In the genomic region with DNA sequence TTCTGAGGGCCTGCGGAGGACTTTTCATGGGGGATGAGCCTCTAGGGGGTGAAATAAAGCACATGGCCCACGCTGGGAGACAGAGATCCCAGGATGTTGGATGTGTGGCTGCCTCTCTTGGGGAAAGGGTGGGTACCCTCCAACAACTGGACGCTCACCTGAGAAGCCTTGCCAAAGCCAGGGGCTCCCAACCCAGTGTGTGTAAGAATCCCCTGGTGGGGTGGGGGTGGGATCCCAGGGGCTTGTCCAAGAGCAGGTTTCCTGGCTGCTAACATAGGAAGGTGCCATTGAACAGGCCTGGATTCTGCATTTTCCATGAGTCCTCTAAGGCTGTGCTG, we compare ENCODE assay signal across 12 cellular contexts. TPM values are rescaled to one million over a fixed set of nuclear protein-coding genes. Genes with fewer than 3 reads are reported as not detected.
DNase-seq lines count a peak whose midpoint lies in the region; ATAC-seq, FAIRE-seq and TF ChIP-seq lines count a peak whose summit lies in the region.
"Had no signal": no experiment of that assay in that cellular context is flagged by ENCODE, and none has a peak within 500 bp of the region (broad histone marks: within the 10 kb centered on the region; RNA-seq: fewer than 3 reads in every experiment).

No MANE protein-coding gene starts in this region.

- 85% methylated on average over 3 of the region's 3 CpGs for WGBS in liver
- WGBS in HepG2 (ENCODE audit: low lambda C conversion rate), result 27% methylated on average over 3 of the region's 3 CpGs

- no peak for FAIRE-seq in HepG2 (lab: Jason Lieb, UNC)
- FAIRE-seq: endothelial cell of umbilical vein had no signal

- H3K9me3 Mint-ChIP-seq in activated CD8-positive, alpha-beta T cell treated with anti-CD3 and anti-CD28 coated beads for 36 hours, result no peaks in the 10 kb centered on the region
- H3K9me3 Mint-ChIP-seq: GM23338 had no signal

- in situ Hi-C loops in HepG2 (cut with HindIII; ENCODE audit: extremely low pct_ligation_motif_present, low pct_unique_long_range_greater_than_20kb), result no loop called here

- TF ChIP-seq CTCF in liver (IDR thresholded peaks at IDR 0.05; ENCODE audit: low read depth, low read length, missing input control) (no peak), HepG2 (CRISPR knock-in tag; IDR thresholded peaks at IDR 0.05) (no peak), vagina (IDR thresholded peaks at IDR 0.05) (no peak)
- TF ChIP-seq CTCF in activated CD8-positive, alpha-beta T cell treated with anti-CD3 and anti-CD28 coated beads for 36 hours (IDR thresholded peaks at IDR 0.05), result no peak

- H3K27me3 Mint-ChIP-seq in activated CD8-positive, alpha-beta T cell treated with anti-CD3 and anti-CD28 coated beads for 36 hours, result no peaks in the 10 kb centered on the region

- peak overlapping the region in 1 of 2 donors; percentile 31 for H3K27ac ChIP-seq in liver (ENCODE audit: low read depth in 1 of 2, low read length in 2 of 2)
- no peak overlapping the region for H3K27ac ChIP-seq in HepG2 (ENCODE audit: extremely low read length, insufficient read depth, low read length)
- H3K27ac ChIP-seq in vagina, result peak overlapping the region; percentile 5

- CTCF ChIA-PET in HepG2 (lab: Yijun Ruan, JAX; ENCODE audit: low intra/inter-chr PET ratio, low total read pairs), result no interaction called here
- CTCF ChIA-PET in activated CD8-positive, alpha-beta T cell treated with anti-CD3 and anti-CD28 coated beads for 36 hours (lab: Charles Lee), result interaction anchor here (1.1 to 9.7 kb wide), 7 partner anchors 9 to 126 kb away, joined by 3 to 168 read pairs (median 17); partner anchors contain the start of gene CYLD

- H3K4me3 Mint-ChIP-seq in activated CD8-positive, alpha-beta T cell treated with anti-CD3 and anti-CD28 coated beads for 36 hours, result peak overlapping the region; percentile 78
- H3K4me3 Mint-ChIP-seq: GM23338 had no signal

- H3K4me1 ChIP-seq in liver (ENCODE audit: control insufficient read depth in 4 of 4, insufficient read depth in 4 of 4, low read length in 3 of 4) (no peaks in the 10 kb centered on the region), HepG2 (ENCODE audit: insufficient read depth, low read length) (peaks cover 10% of the 10 kb centered on the region), mononuclear cell (ENCODE audit: insufficient read depth, low read length) (peaks cover 83% of the 10 kb centered on the region), vagina (no peaks in the 10 kb centered on the region)

- H3K9me3 ChIP-seq in liver (ENCODE audit: control insufficient read depth in 4 of 4, low read length in 3 of 4) (no peaks in the 10 kb centered on the region), HepG2 (ENCODE audit: low read length) (no peaks in the 10 kb centered on the region), mononuclear cell (ENCODE audit: low read depth, low read length) (no peaks in the 10 kb centered on the region), vagina (no peaks in the 10 kb centered on the region)

- H3K27me3 ChIP-seq in liver (ENCODE audit: control insufficient read depth in 4 of 4, insufficient read depth in 4 of 4, low read length in 3 of 4) (no peaks in the 10 kb centered on the region), HepG2 (ENCODE audit: control insufficient read depth in 1 of 2, insufficient read depth in 2 of 2, low read length in 2 of 2) (peaks cover 0 to 10% of the 10 kb centered on the region in 2 experiments; a peak in 4 of 5 replicates), mononuclear cell (ENCODE audit: insufficient read depth, low read length) (no peaks in the 10 kb centered on the region), vagina (no peaks in the 10 kb centered on the region)

- no peaks in the 10 kb centered on the region for H3K79me2 ChIP-seq in HepG2 (ENCODE audit: insufficient read depth, low read length)

- H3K4me3 ChIP-seq in liver (ENCODE audit: low read depth in 1 of 3, low read length in 3 of 3), result peak overlapping the region in 1 of 3 donors; percentile 21
- H3K4me3 ChIP-seq in HepG2 (replicated peaks in 1 of 3; ENCODE audit: insufficient read depth in 1 of 3, low read depth in 2 of 3, low read length in 3 of 3), result no peak overlapping the region
- peak overlapping the region; percentile 77 for H3K4me3 ChIP-seq in mononuclear cell (ENCODE audit: low read length)
- peak overlapping the region; percentile 6 to 24 for H3K4me3 ChIP-seq in vagina
- H3K4me3 ChIP-seq: GM23338 had no signal

- intact Hi-C loops in HepG2 (cut with micrococcal nuclease; ENCODE audit: unreplicated experiment) (no loop called here), vagina (cut with DNase I) (no loop called here)
- intact Hi-C loops in activated CD8-positive, alpha-beta T cell treated with anti-CD3 and anti-CD28 coated beads for 36 hours (cut with micrococcal nuclease), result loop anchor here (5.0 kb wide), 1 partner anchor 67 kb away; no protein-coding TSS in a partner anchor

- peaks cover 75% of the 10 kb centered on the region for H3K4me1 Mint-ChIP-seq in activated CD8-positive, alpha-beta T cell treated with anti-CD3 and anti-CD28 coated beads for 36 hours (ENCODE audit: low read depth)
- H3K4me1 Mint-ChIP-seq: GM23338 had no signal

- TF ChIP-seq RAD21 in liver (IDR thresholded peaks at IDR 0.05) (no peak), HepG2 (CRISPR knock-in tag; IDR thresholded peaks at IDR 0.05) (no peak)

- TF ChIP-seq EP300 in HepG2 (IDR thresholded peaks at IDR 0.05; ENCODE audit: low read depth in 2 of 2, low read length in 2 of 2), result no peak
- TF ChIP-seq EP300 in HepG2 (CRISPR knock-in tag; IDR thresholded peaks at IDR 0.05; ENCODE audit: borderline replicate concordance), result no peak

- no peak overlapping the region for H3K4me2 ChIP-seq in HepG2 (ENCODE audit: low read depth, low read length)
- H3K4me2 ChIP-seq: GM23338 had no signal

- H3K36me3 ChIP-seq in liver (ENCODE audit: control insufficient read depth in 4 of 4, insufficient read depth in 3 of 4, low read depth in 1 of 4, low read length in 3 of 4) (no peaks in the 10 kb centered on the region), HepG2 (replicated peaks in 1 of 2; ENCODE audit: control insufficient read depth in 1 of 2, insufficient read depth in 2 of 2, low read length in 2 of 2) (no peaks in the 10 kb centered on the region), vagina (no peaks in the 10 kb centered on the region)

- H4K20me1 ChIP-seq in HepG2 (ENCODE audit: insufficient read depth, low read length), result no peaks in the 10 kb centered on the region

- TF ChIP-seq POLR2A in HepG2 (IDR thresholded peaks at IDR 0.05; ENCODE audit: insufficient read depth in 1 of 2, low read depth in 2 of 2, low read length in 2 of 2) (no peak), vagina (IDR thresholded peaks at IDR 0.05) (no peak)

- no TSS peak for BruUV-seq in HepG2 (replicated peaks; lab: Mats Ljungman, UMichigan)

- H2AFZ ChIP-seq in HepG2 (ENCODE audit: low read length), result no peak overlapping the region
- H2AFZ ChIP-seq: GM23338 had no signal

- peak overlapping the region; percentile 93 for H3K27ac Mint-ChIP-seq in activated CD8-positive, alpha-beta T cell treated with anti-CD3 and anti-CD28 coated beads for 36 hours
- H3K27ac Mint-ChIP-seq: GM23338 had no signal

- no peak for ATAC-seq in HepG2
- ATAC-seq in activated CD8-positive, alpha-beta T cell treated with anti-CD3 and anti-CD28 coated beads for 36 hours, result no peak
- no peak for ATAC-seq in HG02852 (IDR thresholded peaks at IDR 0.05; ENCODE audit: unreplicated experiment)
- no peak for ATAC-seq in GM21786 (IDR thresholded peaks at IDR 0.05; ENCODE audit: unreplicated experiment)
- ATAC-seq: GM23338 had no signal

- DNase-seq in HepG2 (ENCODE audit: low spot score) (no peak), vagina (ENCODE audit: extremely low spot score in 2 of 2) (no peak), AG20443 (ENCODE audit: low spot score) (no peak)
- DNase-seq in activated CD8-positive, alpha-beta T cell treated with anti-CD3 and anti-CD28 coated beads for 36 hours, result no peak
- DNase-seq: NCI-H1092, NCI-H510A treated with DMSO at 0.1 percent for 48 hours had no signal

- peaks cover 39% of the 10 kb centered on the region for H3K36me3 Mint-ChIP-seq in activated CD8-positive, alpha-beta T cell treated with anti-CD3 and anti-CD28 coated beads for 36 hours (ENCODE audit: low read depth)

- POLR2A ChIA-PET in HepG2 (lab: Yijun Ruan, JAX), result no interaction called here
- POLR2A ChIA-PET in activated CD8-positive, alpha-beta T cell treated with anti-CD3 and anti-CD28 coated beads for 36 hours (lab: Charles Lee), result interaction anchor here (1.3 to 5.1 kb wide), 5 partner anchors 12 to 64 kb away, joined by 3 to 59 read pairs (median 7); no protein-coding TSS in a partner anchor

- H3K9ac ChIP-seq in liver (ENCODE audit: low read depth in 1 of 2, low read length in 2 of 2), result peak overlapping the region; percentile 22 to 27
- no peak overlapping the region for H3K9ac ChIP-seq in HepG2 (ENCODE audit: insufficient read depth, low read depth, low read length)

RNA-seq across cellular contexts. Expression of gene SNX20, which starts 0.6 kb away (rescaled TPM):
- 1 to 10 TPM; 1.3 to 3.5 TPM for total RNA-seq in liver
- polyA plus RNA-seq in liver, result under 1 TPM; 0.40 to 0.70 TPM
- not detected in 2 replicates for total RNA-seq in HepG2 (2016; rRNA removed; fragmentation: Illumina TruSeq; extraction: Trizol)
- total RNA-seq in HepG2 (2016; cell fraction: cytosol; rRNA removed; fragmentation: Illumina TruSeq; extraction: Trizol; ENCODE audit: low read depth), result not detected in 2 replicates
- total RNA-seq in HepG2 (2016; cell fraction: insoluble cytoplasmic fraction; rRNA removed; fragmentation: Illumina TruSeq; extraction: Trizol), result not detected in 2 replicates
- total RNA-seq in HepG2 (2016; cell fraction: membrane; rRNA removed; fragmentation: Illumina TruSeq; extraction: Trizol), result not detected in 2 replicates
- not detected in 2 replicates for total RNA-seq in HepG2 (2016; cell fraction: nucleus; rRNA removed; fragmentation: Illumina TruSeq; extraction: Trizol)
- polyA plus RNA-seq in HepG2 (2011; rRNA removed), result not detected in 2 replicates
- polyA plus RNA-seq in HepG2 (2011; cell fraction: cytosol; rRNA removed), result not detected in 2 replicates
- not detected in 2 replicates for polyA plus RNA-seq in HepG2 (2011; cell fraction: nucleus; rRNA removed)
- polyA plus RNA-seq in HepG2 (2012), result 0.04 TPM in 1 of 2 replicates, not detected in the other
- not detected in 2 replicates for polyA plus RNA-seq in HepG2 (2016; cell fraction: cytosol; fragmentation: Illumina TruSeq; extraction: Trizol; ENCODE audit: low read depth)
- not detected in 2 replicates for polyA plus RNA-seq in HepG2 (2016; cell fraction: insoluble cytoplasmic fraction; fragmentation: Illumina TruSeq; extraction: Trizol; ENCODE audit: low read depth)
- polyA plus RNA-seq in HepG2 (2016; cell fraction: membrane; fragmentation: Illumina TruSeq; extraction: Trizol; ENCODE audit: low read depth), result not detected in 2 replicates
- not detected in 2 replicates for polyA plus RNA-seq in HepG2 (2016; cell fraction: nucleus; fragmentation: Illumina TruSeq; extraction: Trizol; ENCODE audit: insufficient read depth, low read depth)
- polyA minus RNA-seq in HepG2 (2011; rRNA and poly(A)+ RNA removed; ENCODE audit: low replicate concordance), result not detected in 2 replicates
- polyA minus RNA-seq in HepG2 (2011; cell fraction: cytosol; rRNA and poly(A)+ RNA removed), result not detected in 2 replicates
- polyA minus RNA-seq in HepG2 (2011; cell fraction: nucleus; rRNA and poly(A)+ RNA removed), result not detected in 2 replicates
- 10 to 100 TPM; 24.6 to 25.0 TPM for total RNA-seq in activated CD8-positive, alpha-beta T cell treated with anti-CD3 and anti-CD28 coated beads for 36 hours
- total RNA-seq in mononuclear cell, result 24.3 TPM
- 2.2 TPM for total RNA-seq in vagina
- total RNA-seq: endothelial cell of umbilical vein, GM23338 had no signal
- polyA plus RNA-seq: endothelial cell of umbilical vein, GM23338 had no signal

RNA-seq across cellular contexts. Expression of gene NOD2, which starts 12.9 kb away (rescaled TPM):
- total RNA-seq in liver, result 1 to 10 TPM in 1 of 2 donors, under 1 TPM in 1; 0.61 to 1.3 TPM
- under 1 TPM; 0.35 TPM for polyA plus RNA-seq in liver
- total RNA-seq in HepG2 (2016; rRNA removed; fragmentation: Illumina TruSeq; extraction: Trizol), result 0.27 and 0.29 TPM in 2 replicates
- total RNA-seq in HepG2 (2016; cell fraction: cytosol; rRNA removed; fragmentation: Illumina TruSeq; extraction: Trizol; ENCODE audit: low read depth), result 0.18 and 0.20 TPM in 2 replicates
- 0.09 and 0.12 TPM in 2 replicates for total RNA-seq in HepG2 (2016; cell fraction: insoluble cytoplasmic fraction; rRNA removed; fragmentation: Illumina TruSeq; extraction: Trizol)
- 0.21 TPM in 1 of 2 replicates, not detected in the other for total RNA-seq in HepG2 (2016; cell fraction: membrane; rRNA removed; fragmentation: Illumina TruSeq; extraction: Trizol)
- 0.22 and 0.38 TPM in 2 replicates for total RNA-seq in HepG2 (2016; cell fraction: nucleus; rRNA removed; fragmentation: Illumina TruSeq; extraction: Trizol)
- 0.76 and 0.81 TPM in 2 replicates for polyA plus RNA-seq in HepG2 (2011; rRNA removed)
- 0.36 and 0.68 TPM in 2 replicates for polyA plus RNA-seq in HepG2 (2011; cell fraction: cytosol; rRNA removed)
- 1.9 and 2.3 TPM in 2 replicates for polyA plus RNA-seq in HepG2 (2011; cell fraction: nucleus; rRNA removed)
- 0.19 and 0.29 TPM in 2 replicates for polyA plus RNA-seq in HepG2 (2012)
- polyA plus RNA-seq in HepG2 (2016; cell fraction: cytosol; fragmentation: Illumina TruSeq; extraction: Trizol; ENCODE audit: low read depth), result 0.02 and 0.03 TPM in 2 replicates
- not detected in 2 replicates for polyA plus RNA-seq in HepG2 (2016; cell fraction: insoluble cytoplasmic fraction; fragmentation: Illumina TruSeq; extraction: Trizol; ENCODE audit: low read depth)
- not detected in 2 replicates for polyA plus RNA-seq in HepG2 (2016; cell fraction: membrane; fragmentation: Illumina TruSeq; extraction: Trizol; ENCODE audit: low read depth)
- polyA plus RNA-seq in HepG2 (2016; cell fraction: nucleus; fragmentation: Illumina TruSeq; extraction: Trizol; ENCODE audit: insufficient read depth, low read depth), result 0.17 and 0.37 TPM in 2 replicates
- polyA minus RNA-seq in HepG2 (2011; rRNA and poly(A)+ RNA removed; ENCODE audit: low replicate concordance), result 4.8 TPM in 1 of 2 replicates, not detected in the other
- 0.49 and 1.1 TPM in 2 replicates for polyA minus RNA-seq in HepG2 (2011; cell fraction: cytosol; rRNA and poly(A)+ RNA removed)
- polyA minus RNA-seq in HepG2 (2011; cell fraction: nucleus; rRNA and poly(A)+ RNA removed), result 2.1 and 2.3 TPM in 2 replicates
- 1 to 10 TPM; 1.1 to 1.6 TPM for total RNA-seq in activated CD8-positive, alpha-beta T cell treated with anti-CD3 and anti-CD28 coated beads for 36 hours
- total RNA-seq in mononuclear cell, result 21.6 TPM
- 43.5 TPM for total RNA-seq in vagina

Comparison
In these comparisons a context has a peak if more than half of its experiments do, and no peak if none do; other contexts are left out.
1. H3K4me3 ChIP-seq: peak in mononuclear cell (single experiment) and vagina (2 of 2); none in HepG2 (0 of 3).